20 cellular contexts compared by ENCODE assay signal in genomic region chr4:94970650-94971049, GRCh38.
DNase-seq lines count a peak whose midpoint lies in the region; ATAC-seq, FAIRE-seq and TF ChIP-seq lines count a peak whose summit lies in the region.
"Had no signal": no experiment of that assay in that cellular context is flagged by ENCODE, and none has a peak within 500 bp of the region (broad histone marks: within the 10 kb centered on the region; RNA-seq: fewer than 3 reads in every experiment).

No MANE protein-coding gene starts in this region.

- no peak for ATAC-seq in A549
- ATAC-seq: CD8-positive, alpha-beta T cell had no signal

- 5% methylated on average over 1 of the region's 1 CpG for WGBS in A549 (ENCODE audit: missing lambda C conversion rate)
- 21 to 36% methylated on average over 1 of the region's 1 CpG for WGBS in sigmoid colon, 2 donors

- no peak overlapping the region for H3K4me3 ChIP-seq in A549
- H3K4me3 ChIP-seq in HEK293 (ENCODE audit: low read depth, low read length): no peak overlapping the region
- no peak overlapping the region for H3K4me3 ChIP-seq in bronchial epithelial cell (ENCODE audit: low read depth, low read length)
- no peak overlapping the region for H3K4me3 ChIP-seq in sigmoid colon
- H3K4me3 ChIP-seq: BLaER1 treated with 17β-estradiol and CSF1 and Interleukin-3, amounts not matched to agents 10 nM and 100 nM had no signal

- DNase-seq in A549 (ENCODE audit: low read depth in 1 of 2, low spot score in 1 of 2): no peak
- DNase-seq in bronchial epithelial cell (ENCODE audit: low read depth): peak; percentile 50
- DNase-seq in sigmoid colon: no peak
- no peak for DNase-seq in stimulated activated CD4-positive, alpha-beta T cell treated with anti-CD3 and anti-CD28 coated beads, Interleukin-1b, Interleukin-23, amount 100 ng/mL, for 48 hours
- no peak for DNase-seq in islet precursor cell
- DNase-seq: 8988T; AML-193; Caco-2; Calu3; CD4-positive, alpha-beta T cell; CD8-positive, alpha-beta T cell; DMS79 treated with DMSO at 0.1 percent for 48 hours; GF-D8 had no signal

- no peak for FAIRE-seq in A549 (lab: Jason Lieb, UNC)
- FAIRE-seq in bronchial epithelial cell (lab: Jason Lieb, UNC): no peak
- FAIRE-seq: A204.1, G401.6, GM12891, GM19239 had no signal

- TF ChIP-seq EP300 in A549 (IDR thresholded peaks at IDR 0.05): no peak
- no peak for TF ChIP-seq EP300 in sigmoid colon (IDR thresholded peaks at IDR 0.05)

- H3K9me3 ChIP-seq in A549 (no peaks in the 10 kb centered on the region), HEK293 (ENCODE audit: control insufficient read depth, insufficient read depth, low read depth, low read length) (no peaks in the 10 kb centered on the region), sigmoid colon (no peaks in the 10 kb centered on the region)
- H3K9me3 ChIP-seq: BLaER1 treated with 17β-estradiol and CSF1 and Interleukin-3, amounts not matched to agents 10 nM and 100 nM; Caco-2 had no signal

- CTCF ChIA-PET in A549 (lab: Yijun Ruan, JAX) (no interaction called here), HEK293 (lab: Yijun Ruan, JAX) (no interaction called here)

- TF ChIP-seq RAD21 in A549 (conservative IDR thresholded peaks at IDR 0.05 in 1 of 2, IDR thresholded peaks at IDR 0.05 in 1 of 2): no peak

- H3K36me3 ChIP-seq in HEK293 (ENCODE audit: control insufficient read depth in 2 of 2, insufficient read depth in 1 of 2, low read length in 2 of 2): no peaks in the 10 kb centered on the region
- no peaks in the 10 kb centered on the region for H3K36me3 ChIP-seq in bronchial epithelial cell (ENCODE audit: control insufficient read depth, insufficient read depth, low read length)
- no peaks in the 10 kb centered on the region for H3K36me3 ChIP-seq in sigmoid colon
- H3K36me3 ChIP-seq: BLaER1 treated with 17β-estradiol and CSF1 and Interleukin-3, amounts not matched to agents 10 nM and 100 nM had no signal

- H3K27me3 ChIP-seq in bronchial epithelial cell (ENCODE audit: control insufficient read depth, insufficient read depth, low read length) (no peaks in the 10 kb centered on the region), sigmoid colon (no peaks in the 10 kb centered on the region)
- H3K27me3 ChIP-seq: BLaER1 treated with 17β-estradiol and CSF1 and Interleukin-3, amounts not matched to agents 10 nM and 100 nM had no signal

- intact Hi-C loops in sigmoid colon (cut with DNase I): no loop called here

- H3K4me1 ChIP-seq in A549 (peaks cover 89% of the 10 kb centered on the region), HEK293 (ENCODE audit: control insufficient read depth, insufficient read depth, low read length) (peaks cover 2% of the 10 kb centered on the region; the same call in 1 of the 2 replicates), sigmoid colon (no peaks in the 10 kb centered on the region)
- H3K4me1 ChIP-seq: BLaER1 treated with 17β-estradiol and CSF1 and Interleukin-3, amounts not matched to agents 10 nM and 100 nM had no signal

- H3K27ac ChIP-seq in A549 (peak overlapping the region; percentile 64 to 74; a peak in 5 of 6 replicates), HEK293 (ENCODE audit: extremely low read depth, low read depth, low read length) (no peak overlapping the region), sigmoid colon (no peak overlapping the region)
- H3K27ac ChIP-seq: BLaER1 treated with 17β-estradiol and CSF1 and Interleukin-3, amounts not matched to agents 10 nM and 100 nM; C4-2B had no signal

- TF ChIP-seq POLR2A in A549 (IDR thresholded peaks at IDR 0.05; ENCODE audit: low read length) (no peak), sigmoid colon (IDR thresholded peaks at IDR 0.05) (no peak)

- POLR2A ChIA-PET in A549 (lab: Yijun Ruan, JAX): no interaction called here
- POLR2A ChIA-PET in HEK293 (lab: Yijun Ruan, JAX): no interaction called here

- TF ChIP-seq CTCF in A549 (IDR thresholded peaks at IDR 0.05) (no peak), HEK293 (tag by site-specific recombination; IDR thresholded peaks at IDR 0.05) (no peak), bronchial epithelial cell (IDR thresholded peaks at IDR 0.05; ENCODE audit: insufficient read depth, low read length, severe bottlenecking) (no peak), sigmoid colon (IDR thresholded peaks at IDR 0.05) (no peak)

- H3K4me2 ChIP-seq in A549: peak overlapping the region; percentile 70
- H3K4me2 ChIP-seq: BLaER1 treated with 17β-estradiol and CSF1 and Interleukin-3, amounts not matched to agents 10 nM and 100 nM had no signal

TF ChIP-seq in A549, 52 proteins besides CTCF, POLR2A, EP300 and RAD21:
- TF ChIP-seq TFCP2L1 (CRISPR knock-in tag; IDR thresholded peaks at IDR 0.05) (no peak), CEBPB (IDR thresholded peaks at IDR 0.05) (peak; percentile 74 to 83; a peak in 3 of 4 replicates), ELK1 (IDR thresholded peaks at IDR 0.05; ENCODE audit: low read depth, low read length) (no peak), CBX2 (IDR thresholded peaks at IDR 0.05; ENCODE audit: borderline replicate concordance, low read depth) (no peak)

TF ChIP-seq in HEK293, 187 proteins besides CTCF, POLR2A, EP300 and RAD21:
- TF ChIP-seq GLIS2 (tag by site-specific recombination; IDR thresholded peaks at IDR 0.05) (no peak), ZNF560 (tag by site-specific recombination; IDR thresholded peaks at IDR 0.05; ENCODE audit: borderline replicate concordance) (no peak), ATF2 (tag by site-specific recombination; IDR thresholded peaks at IDR 0.05; ENCODE audit: low read depth) (peak; percentile 69), ZNF398 (tag by site-specific recombination; IDR thresholded peaks at IDR 0.05) (no peak), ZNF404 (tag by site-specific recombination; IDR thresholded peaks at IDR 0.05) (no peak)
TF ChIP-seq in HEK293: peak in this region for 1.

Comparison
In these comparisons a context has a peak if more than half of its experiments do, and no peak if none do; other contexts are left out.
1. H3K27ac ChIP-seq: peak in A549 (2 of 2); none in HEK293 (single experiment) and sigmoid colon (0 of 4).